8 cellular contexts compared by ENCODE assay signal in the genomic region with DNA sequence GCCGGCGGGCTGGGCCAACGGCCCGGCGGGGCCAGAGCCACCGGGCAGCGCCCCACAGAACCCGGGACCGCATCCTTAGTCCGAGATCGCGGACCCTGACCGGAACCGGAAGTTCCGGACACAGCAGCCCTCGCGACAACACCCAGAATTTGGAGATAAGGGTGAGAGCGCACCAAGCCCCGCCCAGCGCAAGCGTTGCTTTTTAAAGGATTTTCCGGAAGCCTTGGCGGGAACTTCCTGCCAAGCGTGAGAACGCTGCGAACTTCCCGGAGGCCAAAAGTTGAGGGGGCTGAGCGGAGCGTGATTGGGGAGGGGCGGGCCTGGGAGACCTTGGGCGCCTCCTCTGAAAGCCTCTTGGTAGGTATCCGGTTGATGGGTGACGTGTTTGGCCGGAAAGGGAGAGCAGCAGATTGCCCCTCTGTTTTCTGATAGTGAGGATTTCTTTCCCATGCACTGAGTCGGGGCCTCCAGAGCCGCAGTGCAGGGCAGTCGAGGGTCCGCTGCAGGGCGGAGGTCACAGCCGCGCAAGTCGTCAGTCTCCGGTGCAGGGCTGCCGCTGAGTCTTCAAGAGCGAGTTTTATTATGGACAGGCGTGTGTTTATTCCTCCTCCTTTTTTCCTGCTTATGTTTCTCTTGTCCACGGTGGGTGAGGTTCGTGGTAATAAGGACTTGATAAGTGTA. TPM values are rescaled to one million over a fixed set of nuclear protein-coding genes. Genes with fewer than 3 reads are reported as not detected.
DNase-seq lines count a peak whose midpoint lies in the region; ATAC-seq, FAIRE-seq and TF ChIP-seq lines count a peak whose summit lies in the region.

A gene with protein sequence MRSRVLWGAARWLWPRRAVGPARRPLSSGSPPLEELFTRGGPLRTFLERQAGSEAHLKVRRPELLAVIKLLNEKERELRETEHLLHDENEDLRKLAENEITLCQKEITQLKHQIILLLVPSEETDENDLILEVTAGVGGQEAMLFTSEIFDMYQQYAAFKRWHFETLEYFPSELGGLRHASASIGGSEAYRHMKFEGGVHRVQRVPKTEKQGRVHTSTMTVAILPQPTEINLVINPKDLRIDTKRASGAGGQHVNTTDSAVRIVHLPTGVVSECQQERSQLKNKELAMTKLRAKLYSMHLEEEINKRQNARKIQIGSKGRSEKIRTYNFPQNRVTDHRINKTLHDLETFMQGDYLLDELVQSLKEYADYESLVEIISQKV (minus strand): TSS at position 97 of the 681 bp plus-strand sequence. CDS start 24 bp downstream, at position 73.

- H3K23me2 ChIP-seq in H1 (ENCODE audit: low read depth, low read length): peaks cover 12% of the 10 kb centered on the region

- H3K27ac ChIP-seq in H1 (ENCODE audit: low read depth, low read length): peak within 1 kb of the TSS; percentile 69; the same call in 1 of the 2 replicates

- peak within 1 kb of the TSS; percentile 93 for H2AFZ ChIP-seq in H1 (ENCODE audit: low read length)

- H3K18ac ChIP-seq in H1 (ENCODE audit: extremely low read depth, low read length): 0 out of 2 replicates have a peak within 1 kb of the TSS, but pooled peaks have one; percentile 41

- H3K27ac Mint-ChIP-seq in memory B cell: peak within 1 kb of the TSS; percentile 97

- no peak for TF ChIP-seq EP300 in H1 (IDR thresholded peaks at IDR 0.05; ENCODE audit: borderline replicate concordance in 1 of 2, low read depth in 2 of 2, low read length in 2 of 2)

- peak within 1 kb of the TSS; percentile 54; the same call in 1 of the 2 replicates for H4K8ac ChIP-seq in H1 (ENCODE audit: extremely low read depth, insufficient read depth, low read length)

- peaks cover 0 to 3% (median 1%) of the 10 kb centered on the region in 4 experiments; a peak in 2 of 7 replicates for H3K4me1 ChIP-seq in H1 (replicated peaks in 1 of 4; ENCODE audit: control insufficient read depth in 3 of 4, insufficient read depth in 4 of 4, low read length in 3 of 4)

- CTCF ChIA-PET in H1 (lab: Charles Lee; ENCODE audit: partially characterized antibody): interaction anchor here (1.0 kb wide), 1 partner anchor 275 kb away, joined by 3 read pairs; no protein-coding TSS in a partner anchor

- peak within 1 kb of the TSS; percentile 42 for H4K5ac ChIP-seq in H1 (ENCODE audit: insufficient read length, low read depth, low read length)

- no peak within 1 kb of the TSS for H4K91ac ChIP-seq in H1 (replicated peaks; ENCODE audit: insufficient read length, low read length)

- no peak within 1 kb of the TSS for H2BK12ac ChIP-seq in H1 (ENCODE audit: low read depth, low read length)

- H2BK120ac ChIP-seq in H1 (replicated peaks; ENCODE audit: low read depth, low read length): no peak within 1 kb of the TSS

- ATAC-seq in memory B cell (ENCODE audit: low read depth): peak; percentile 87

- H3K27me3 ChIP-seq in H1 (replicated peaks in 1 of 4; ENCODE audit: control insufficient read depth in 3 of 4, extremely low read depth in 1 of 4, insufficient read depth in 3 of 4, low read length in 3 of 4): no peaks in the 10 kb centered on the region

- peak; percentile 47 to 79; a peak in 2 of 3 replicates for TF ChIP-seq POLR2A in H1 (IDR thresholded peaks at IDR 0.05; ENCODE audit: control extremely low read depth in 1 of 2, low read depth in 2 of 2, low read length in 2 of 2)

- peaks cover 7% of the 10 kb centered on the region for H3K36me3 Mint-ChIP-seq in memory B cell

- H3K4me2 ChIP-seq in H1 (ENCODE audit: insufficient read depth in 1 of 2, low read depth in 2 of 2, low read length in 2 of 2): peak within 1 kb of the TSS; percentile 86 to 99

- H3K9ac ChIP-seq in H1 (replicated peaks in 1 of 4; ENCODE audit: extremely low read depth in 1 of 4, low read depth in 3 of 4, low read length in 3 of 4): peak within 1 kb of the TSS; percentile 78 to 98 (median 91)

- no peaks in the 10 kb centered on the region for H3K9me3 ChIP-seq in H1 (ENCODE audit: insufficient read depth in 2 of 2, low read depth in 1 of 2, low read length in 1 of 2)

- H4K20me1 ChIP-seq in H1 (replicated peaks in 1 of 2; ENCODE audit: control insufficient read depth in 1 of 2, insufficient read depth in 2 of 2, low read length in 2 of 2): peaks cover 3 to 5% of the 10 kb centered on the region in 2 experiments

- peak within 1 kb of the TSS; percentile 74 for H3K56ac ChIP-seq in H1 (replicated peaks; ENCODE audit: insufficient read length, low read depth, low read length)

- no peak within 1 kb of the TSS for H2BK20ac ChIP-seq in H1 (ENCODE audit: low read length)

- H3K4me3 ChIP-seq in H1 (ENCODE audit: extremely low read depth in 1 of 4, insufficient read depth in 2 of 4, low read depth in 3 of 4, low read length in 4 of 4): peak within 1 kb of the TSS; percentile 84 to 100 (median 98)

- no peaks in the 10 kb centered on the region for H3K27me3 Mint-ChIP-seq in memory B cell

- DNase-seq in COLO668 (lab: John Stamatoyannopoulos, UW; ENCODE audit: unreplicated experiment) (peak; percentile 90), GM20000 (ENCODE audit: low spot score) (peak; percentile 91), HT-29 (ENCODE audit: low spot score) (peak; percentile 95), NOMO-1 treated with dmso at 0.1 percent for 144 hours (lab: John Stamatoyannopoulos, UW; ENCODE audit: unreplicated experiment) (peak; percentile 91), H1 (ENCODE audit: low read depth in 1 of 2, low spot score in 2 of 2) (peak; percentile 90 to 96), memory B cell (ENCODE audit: low spot score in 2 of 2) (peak; percentile 61 to 62)
- DNase-seq in activated CD8-positive, alpha-beta memory T cell treated with anti-CD3 and anti-CD28 coated beads for 48 hours (ENCODE audit: low read depth in 2 of 3, low spot score in 2 of 3): peak; percentile 61 to 79 (median 73)
- peak; percentile 81 for DNase-seq in stimulated activated CD8-positive, alpha-beta memory T cell treated with anti-CD3 and anti-CD28 coated beads, Interleukin-12 subunit alpha, Interleukin-12 subunit beta, amount 100 ng/mL, for 24 hours (ENCODE audit: extremely low read depth)

- H3K4ac ChIP-seq in H1 (replicated peaks; ENCODE audit: insufficient read length, low read depth, low read length): no peak within 1 kb of the TSS

- H2BK15ac ChIP-seq in H1 (ENCODE audit: low read length): no peak within 1 kb of the TSS

- POLR2A ChIA-PET in H1 (lab: Charles Lee; ENCODE audit: partially characterized antibody): interaction anchor here (2.7 to 8.8 kb wide), 2 partner anchors 11 to 18 kb away, joined by 8 to 103 read pairs; a partner anchor contains a TSS

- no peak within 1 kb of the TSS for H2AK5ac ChIP-seq in H1 (ENCODE audit: low read depth, low read length)

- no peak for TF ChIP-seq RAD21 in H1 (IDR thresholded peaks at IDR 0.05 in 1 of 2, conservative IDR thresholded peaks at IDR 0.05 in 1 of 2; ENCODE audit: low read depth in 2 of 2, low read length in 2 of 2)

- no peak within 1 kb of the TSS for H3K23ac ChIP-seq in H1 (ENCODE audit: insufficient read length)

- H3K79me1 ChIP-seq in H1 (ENCODE audit: low read depth, low read length): peaks cover 2% of the 10 kb centered on the region; the same call in 1 of the 2 replicates

- H3K9me3 Mint-ChIP-seq in memory B cell: no peaks in the 10 kb centered on the region

- H3K36me3 ChIP-seq in H1 (ENCODE audit: control insufficient read depth in 2 of 4, insufficient read depth in 4 of 4, low read length in 3 of 4): peaks cover 0 to 8% (median 0%) of the 10 kb centered on the region in 4 experiments; a peak in 3 of 8 replicates

- peak within 1 kb of the TSS; percentile 99 for H3K4me3 Mint-ChIP-seq in memory B cell

- H3K4me1 Mint-ChIP-seq in memory B cell: peaks cover 37% of the 10 kb centered on the region

- peak; percentile 84 for FAIRE-seq in H1 (lab: Jason Lieb, UNC)

- TF ChIP-seq CTCF in GM20000 (IDR thresholded peaks at IDR 0.05; ENCODE audit: extremely low read depth, missing control alignments): no peak
- TF ChIP-seq CTCF in H1 (IDR thresholded peaks at IDR 0.05; ENCODE audit: control extremely low read depth in 1 of 3, insufficient read depth in 1 of 3, low read depth in 1 of 3, low read length in 3 of 3): no peak

- H3K14ac ChIP-seq in H1 (ENCODE audit: insufficient read length): peak within 1 kb of the TSS; percentile 8

- peak within 1 kb of the TSS; percentile 89 for H2BK5ac ChIP-seq in H1 (ENCODE audit: low read depth, low read length)

- 2% methylated on average over 44 of the region's 48 CpGs; no CpG with 5 or more reads in 1 of the 2 experiments for WGBS in H1 (ENCODE audit: extremely low coverage in 1 of 2, insufficient coverage in 1 of 2, insufficient read length in 1 of 2, insufficient replicate concordance in 2 of 2, low coverage in 1 of 2, low lambda C conversion rate in 2 of 2, missing lambda C conversion rate in 1 of 2), 2 experiments

- peaks cover 12 to 46% of the 10 kb centered on the region in 2 experiments for H3K79me2 ChIP-seq in H1 (ENCODE audit: control insufficient read depth in 1 of 2, insufficient read depth in 2 of 2, low read length in 2 of 2)

TF ChIP-seq in H1, 55 proteins besides CTCF, POLR2A, EP300 and RAD21 (continues in another document):
- TF ChIP-seq SP4 (IDR thresholded peaks at IDR 0.05; ENCODE audit: low read length) (peak; percentile 45; the same call in 1 of the 2 replicates), KDM4A (IDR thresholded peaks at IDR 0.05; ENCODE audit: low read depth, low read length, severe bottlenecking) (peak; percentile 11), EZH2 (IDR thresholded peaks at IDR 0.05; ENCODE audit: low read depth, low read length, severe bottlenecking) (no peak), SAP30 (IDR thresholded peaks at IDR 0.05; ENCODE audit: insufficient read depth, insufficient replicate concordance, low read length) (no peak), TAF7 (optimal IDR thresholded peaks at IDR 0.05; ENCODE audit: borderline replicate concordance, low read depth, low read length) (no peak), JUND (IDR thresholded peaks at IDR 0.05; ENCODE audit: low read length) (peak; percentile 24; the same call in 1 of the 2 replicates)
- TF ChIP-seq, protein P1, sequence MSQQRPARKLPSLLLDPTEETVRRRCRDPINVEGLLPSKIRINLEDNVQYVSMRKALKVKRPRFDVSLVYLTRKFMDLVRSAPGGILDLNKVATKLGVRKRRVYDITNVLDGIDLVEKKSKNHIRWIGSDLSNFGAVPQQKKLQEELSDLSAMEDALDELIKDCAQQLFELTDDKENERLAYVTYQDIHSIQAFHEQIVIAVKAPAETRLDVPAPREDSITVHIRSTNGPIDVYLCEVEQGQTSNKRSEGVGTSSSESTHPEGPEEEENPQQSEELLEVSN (IDR thresholded peaks at IDR 0.05): peak; percentile 74

RNA-seq across cellular contexts. Expression of the gene that starts here (rescaled TPM):
- total RNA-seq in HT-29 (2014; rRNA removed; shearing (Covaris generic)): 16.5 and 25.2 TPM in 2 replicates
- total RNA-seq in H1 (2021; fragmentation: NEBNext Ultra II Directional; extraction: Animal tissue kit (Norgen Biotek cat#: 25700)): 24.0 and 26.5 TPM in 2 replicates
- 3.0 and 4.5 TPM in 2 replicates for polyA plus RNA-seq in H1 (2011; rRNA removed)
- polyA plus RNA-seq in H1 (2011; cell fraction: cytosol; rRNA removed): 6.8 TPM
- 12.7 TPM for polyA plus RNA-seq in H1 (2011; cell fraction: nucleus; rRNA removed)
- polyA plus RNA-seq in H1 (2012, experiment 1 of 2): 10.4 to 18.3 TPM (median 12.7 TPM) in 4 replicates
- polyA plus RNA-seq in H1 (2012, experiment 2 of 2): 2.2 TPM
- 22.0 TPM for polyA plus RNA-seq in H1 (2013, experiment 1 of 2)
- 20.6 TPM for polyA plus RNA-seq in H1 (2013, experiment 2 of 2)
- polyA minus RNA-seq in H1 (2011; rRNA and poly(A)+ RNA removed): 10.5 and 13.7 TPM in 2 replicates
- polyA minus RNA-seq in H1 (2011; cell fraction: cytosol; rRNA and poly(A)+ RNA removed): 5.1 TPM
- 42.0 TPM for polyA minus RNA-seq in H1 (2011; cell fraction: nucleus; rRNA and poly(A)+ RNA removed)

Comparison
In these comparisons a context has a peak if more than half of its experiments do, and no peak if none do; other contexts are left out.
1. Peak in every context shown above with its lines: DNase-seq, ATAC-seq, H3K4me3 ChIP-seq and H3K27ac ChIP-seq.